Comparison of ENCODE assay signal across 10 cellular contexts in genomic region chr20:13777171-13777601, GRCh38. TPM values are rescaled to one million over a fixed set of nuclear protein-coding genes. Genes with fewer than 3 reads are reported as not detected.
DNase-seq lines count a peak whose midpoint lies in the region; ATAC-seq, FAIRE-seq and TF ChIP-seq lines count a peak whose summit lies in the region.
"Had no signal": no experiment of that assay in that cellular context is flagged by ENCODE, and none has a peak within 500 bp of the region (broad histone marks: within the 10 kb centered on the region; RNA-seq: fewer than 3 reads in every experiment).

No MANE protein-coding gene starts in this region.

- H3K4me2 ChIP-seq in HepG2 (ENCODE audit: low read depth, low read length) (no peak overlapping the region), neural progenitor cell (no peak overlapping the region)

- intact Hi-C loops in CD8-positive, alpha-beta T cell (cut with DNase I, micrococcal nuclease), result loop anchor here in 1 of 2 experiments (10.0 kb wide), 1 partner anchor 802 kb away; no protein-coding TSS in a partner anchor
- intact Hi-C loops in HepG2 (cut with micrococcal nuclease; ENCODE audit: unreplicated experiment), result no loop called here

- TF ChIP-seq EP300 in HepG2 (IDR thresholded peaks at IDR 0.05; ENCODE audit: low read depth in 2 of 2, low read length in 2 of 2), result no peak
- TF ChIP-seq EP300 in HepG2 (CRISPR knock-in tag; IDR thresholded peaks at IDR 0.05; ENCODE audit: borderline replicate concordance), result no peak

- peak overlapping the region; percentile 72 for H3K27ac Mint-ChIP-seq in CD8-positive, alpha-beta T cell
- peak overlapping the region; percentile 4; the same call in 1 of the 2 replicates for H3K27ac Mint-ChIP-seq in HFFc6
- H3K27ac Mint-ChIP-seq in activated T-helper 17 cell treated with anti-CD3 and anti-CD28 coated beads, Interleukin-2, amount 50 U/mL, for 72 hours, result peak overlapping the region; percentile 75
- H3K27ac Mint-ChIP-seq in neural progenitor cell, result no peak overlapping the region

- TF ChIP-seq CTCF in CD8-positive, alpha-beta T cell (IDR thresholded peaks at IDR 0.05), result no peak
- TF ChIP-seq CTCF in HFFc6 (IDR thresholded peaks at IDR 0.05) (no peak), HepG2 (CRISPR knock-in tag; IDR thresholded peaks at IDR 0.05) (no peak), neural progenitor cell (IDR thresholded peaks at IDR 0.05) (no peak)

- H3K27me3 ChIP-seq in CD8-positive, alpha-beta T cell (ENCODE audit: insufficient read depth, low read length), result no peaks in the 10 kb centered on the region
- H3K27me3 ChIP-seq in HepG2 (ENCODE audit: control insufficient read depth in 1 of 2, insufficient read depth in 2 of 2, low read length in 2 of 2) (no peaks in the 10 kb centered on the region), neural progenitor cell (no peaks in the 10 kb centered on the region)

- no peak for ATAC-seq in CD8-positive, alpha-beta T cell
- peak; percentile 97 for ATAC-seq in activated T-helper 17 cell treated with anti-CD3 and anti-CD28 coated beads, Interleukin-2, amount 50 U/mL, for 72 hours (replicated peaks)
- no peak for ATAC-seq in HepG2

- peaks cover 39% of the 10 kb centered on the region for H3K4me1 Mint-ChIP-seq in CD8-positive, alpha-beta T cell (ENCODE audit: low read depth)
- peaks cover 30% of the 10 kb centered on the region for H3K4me1 Mint-ChIP-seq in HFFc6 (ENCODE audit: low read depth)
- peaks cover 25% of the 10 kb centered on the region for H3K4me1 Mint-ChIP-seq in activated T-helper 17 cell treated with anti-CD3 and anti-CD28 coated beads, Interleukin-2, amount 50 U/mL, for 72 hours
- no peaks in the 10 kb centered on the region for H3K4me1 Mint-ChIP-seq in neural progenitor cell

- CTCF ChIA-PET in CD8-positive, alpha-beta T cell (lab: Charles Lee), result no interaction called here
- CTCF ChIA-PET in HepG2 (lab: Yijun Ruan, JAX; ENCODE audit: low intra/inter-chr PET ratio, low total read pairs), result no interaction called here

- in situ Hi-C loops in HepG2 (cut with HindIII; ENCODE audit: extremely low pct_ligation_motif_present, low pct_unique_long_range_greater_than_20kb), result no loop called here

- H3K4me3 Mint-ChIP-seq in CD8-positive, alpha-beta T cell, result no peak overlapping the region
- H3K4me3 Mint-ChIP-seq in HFFc6 (no peak overlapping the region), neural progenitor cell (no peak overlapping the region)
- peak overlapping the region; percentile 38 for H3K4me3 Mint-ChIP-seq in activated T-helper 17 cell treated with anti-CD3 and anti-CD28 coated beads, Interleukin-2, amount 50 U/mL, for 72 hours

- no peaks in the 10 kb centered on the region for H3F3A ChIP-seq in neural progenitor cell (ENCODE audit: low read depth)

- no peak for DNase-seq in CD8-positive, alpha-beta T cell
- DNase-seq in HFFc6, result no peak
- DNase-seq in HepG2 (ENCODE audit: low spot score), result no peak
- no peak for DNase-seq in stimulated activated CD8-positive, alpha-beta memory T cell treated with anti-CD3 and anti-CD28 coated beads, Interleukin-4, amount 100 ng/mL, for 48 hours
- no peak for DNase-seq in GM19240 (ENCODE audit: insufficient read length, low spot score)
- DNase-seq in neural progenitor cell (ENCODE audit: low spot score), result no peak
- no peak for DNase-seq in inferior parietal cortex (ENCODE audit: extremely low spot score)
- DNase-seq: hippocampal formation, NCI-H524 had no signal

- no peaks in the 10 kb centered on the region for H3K9me3 ChIP-seq in CD8-positive, alpha-beta T cell (ENCODE audit: low read length)
- H3K9me3 ChIP-seq in HepG2 (ENCODE audit: low read length) (no peaks in the 10 kb centered on the region), neural progenitor cell (ENCODE audit: low read depth) (no peaks in the 10 kb centered on the region)

- FAIRE-seq in HepG2 (lab: Jason Lieb, UNC), result no peak

- no peaks in the 10 kb centered on the region for H3K4me1 ChIP-seq in CD8-positive, alpha-beta T cell (ENCODE audit: insufficient read depth, low read length)
- H3K4me1 ChIP-seq in HepG2 (ENCODE audit: insufficient read depth, low read length) (peaks cover 24% of the 10 kb centered on the region), neural progenitor cell (no peaks in the 10 kb centered on the region)

- peaks cover 4% of the 10 kb centered on the region; the same call in 1 of the 2 replicates for H4K20me1 ChIP-seq in HepG2 (ENCODE audit: insufficient read depth, low read length)
- no peaks in the 10 kb centered on the region for H4K20me1 ChIP-seq in neural progenitor cell (ENCODE audit: low read depth)

- H3K27me3 Mint-ChIP-seq in CD8-positive, alpha-beta T cell (ENCODE audit: low read depth), result no peaks in the 10 kb centered on the region
- H3K27me3 Mint-ChIP-seq in HFFc6 (ENCODE audit: insufficient read depth) (no peaks in the 10 kb centered on the region), neural progenitor cell (ENCODE audit: insufficient read depth, low read depth) (no peaks in the 10 kb centered on the region)
- H3K27me3 Mint-ChIP-seq in activated T-helper 17 cell treated with anti-CD3 and anti-CD28 coated beads, Interleukin-2, amount 50 U/mL, for 72 hours, result no peaks in the 10 kb centered on the region

- H3K4me3 ChIP-seq in CD8-positive, alpha-beta T cell (ENCODE audit: low read depth, low read length), result no peak overlapping the region
- H3K4me3 ChIP-seq in HepG2 (replicated peaks in 1 of 3; ENCODE audit: insufficient read depth in 1 of 3, low read depth in 2 of 3, low read length in 3 of 3) (no peak overlapping the region), neural progenitor cell (no peak overlapping the region)

- no TSS peak for BruUV-seq in HepG2 (replicated peaks; lab: Mats Ljungman, UMichigan)

- no peak for TF ChIP-seq RAD21 in HepG2 (CRISPR knock-in tag; IDR thresholded peaks at IDR 0.05)

- 89% methylated on average over 4 of the region's 4 CpGs for WGBS in HepG2 (ENCODE audit: low lambda C conversion rate)

- H2AFZ ChIP-seq in HepG2 (ENCODE audit: low read length), result no peak overlapping the region
- H2AFZ ChIP-seq in neural progenitor cell (replicated peaks), result no peak overlapping the region

- TF ChIP-seq POLR2A in HepG2 (IDR thresholded peaks at IDR 0.05; ENCODE audit: insufficient read depth in 1 of 2, low read depth in 2 of 2, low read length in 2 of 2), result no peak

- no peaks in the 10 kb centered on the region for H3K9me3 Mint-ChIP-seq in CD8-positive, alpha-beta T cell
- H3K9me3 Mint-ChIP-seq in HFFc6 (no peaks in the 10 kb centered on the region), neural progenitor cell (no peaks in the 10 kb centered on the region)
- H3K9me3 Mint-ChIP-seq in activated T-helper 17 cell treated with anti-CD3 and anti-CD28 coated beads, Interleukin-2, amount 50 U/mL, for 72 hours, result no peaks in the 10 kb centered on the region

- H3K36me3 Mint-ChIP-seq in CD8-positive, alpha-beta T cell, result peaks cover 71% of the 10 kb centered on the region
- H3K36me3 Mint-ChIP-seq in HFFc6 (ENCODE audit: low read depth), result peaks cover 40% of the 10 kb centered on the region
- peaks cover 93% of the 10 kb centered on the region for H3K36me3 Mint-ChIP-seq in activated T-helper 17 cell treated with anti-CD3 and anti-CD28 coated beads, Interleukin-2, amount 50 U/mL, for 72 hours (ENCODE audit: low read depth)
- H3K36me3 Mint-ChIP-seq in neural progenitor cell, result peaks cover 24% of the 10 kb centered on the region

- H3K9ac ChIP-seq in HepG2 (ENCODE audit: insufficient read depth, low read depth, low read length) (no peak overlapping the region), neural progenitor cell (no peak overlapping the region)

- H3K36me3 ChIP-seq in CD8-positive, alpha-beta T cell (ENCODE audit: insufficient read depth, low read length), result peaks cover 23% of the 10 kb centered on the region
- H3K36me3 ChIP-seq in HepG2 (replicated peaks in 1 of 2; ENCODE audit: control insufficient read depth in 1 of 2, insufficient read depth in 2 of 2, low read length in 2 of 2) (peaks cover 21 to 80% of the 10 kb centered on the region in 2 experiments), neural progenitor cell (peaks cover 28% of the 10 kb centered on the region)

- H3K79me2 ChIP-seq in HepG2 (ENCODE audit: insufficient read depth, low read length) (peaks cover 22% of the 10 kb centered on the region), neural progenitor cell (ENCODE audit: low read depth) (peaks cover 41% of the 10 kb centered on the region)

- POLR2A ChIA-PET in CD8-positive, alpha-beta T cell (lab: Charles Lee), result no interaction called here
- POLR2A ChIA-PET in HepG2 (lab: Yijun Ruan, JAX), result interaction anchor here (0.8 to 1.2 kb wide), 2 partner anchors 11 to 15 kb away, joined by 3 to 6 read pairs; no protein-coding TSS in a partner anchor

- H3K27ac ChIP-seq in CD8-positive, alpha-beta T cell (ENCODE audit: low read depth, low read length), result no peak overlapping the region
- H3K27ac ChIP-seq in HepG2 (ENCODE audit: extremely low read length, insufficient read depth, low read length), result no peak overlapping the region
- H3K27ac ChIP-seq in neural progenitor cell, result no peak overlapping the region

RNA-seq across cellular contexts. Expression of gene ESF1, which starts 7.5 kb away (rescaled TPM):
- 1 to 10 TPM; 7.9 to 8.8 TPM for total RNA-seq in CD8-positive, alpha-beta T cell
- total RNA-seq in HFFc6 (2021; fragmentation: NEBNext Ultra II Directional; extraction: Animal tissue kit (Norgen Biotek cat#: 25700)), result 10 to 100 TPM; 12.6 to 14.8 (median 14.2) TPM
- total RNA-seq in activated T-helper 17 cell treated with anti-CD3 and anti-CD28 coated beads, Interleukin-2, amount 50 U/mL, for 72 hours, result 10 to 100 TPM; 13.9 to 21.7 TPM
- total RNA-seq in HepG2 (2016; rRNA removed; fragmentation: Illumina TruSeq; extraction: Trizol) (66.9 and 95.1 TPM in 2 replicates), neural progenitor cell (ENCODE audit: low replicate concordance) (14.8 and 29.1 TPM in 2 replicates)
- 7.5 and 9.0 TPM in 2 replicates for total RNA-seq in HepG2 (2016; cell fraction: cytosol; rRNA removed; fragmentation: Illumina TruSeq; extraction: Trizol; ENCODE audit: low read depth)
- 68.6 and 90.2 TPM in 2 replicates for total RNA-seq in HepG2 (2016; cell fraction: insoluble cytoplasmic fraction; rRNA removed; fragmentation: Illumina TruSeq; extraction: Trizol)
- total RNA-seq in HepG2 (2016; cell fraction: membrane; rRNA removed; fragmentation: Illumina TruSeq; extraction: Trizol), result 13.8 and 18.1 TPM in 2 replicates
- 67.2 and 79.2 TPM in 2 replicates for total RNA-seq in HepG2 (2016; cell fraction: nucleus; rRNA removed; fragmentation: Illumina TruSeq; extraction: Trizol)
- 5.7 and 7.3 TPM in 2 replicates for polyA plus RNA-seq in HepG2 (2011; rRNA removed)
- polyA plus RNA-seq in HepG2 (2011; cell fraction: cytosol; rRNA removed), result 1.7 and 2.7 TPM in 2 replicates
- polyA plus RNA-seq in HepG2 (2011; cell fraction: nucleus; rRNA removed), result 2.5 and 5.8 TPM in 2 replicates
- polyA plus RNA-seq in HepG2 (2012), result 34.6 and 44.9 TPM in 2 replicates
- 1.00 and 1.2 TPM in 2 replicates for polyA plus RNA-seq in HepG2 (2016; cell fraction: cytosol; fragmentation: Illumina TruSeq; extraction: Trizol; ENCODE audit: low read depth)
- polyA plus RNA-seq in HepG2 (2016; cell fraction: insoluble cytoplasmic fraction; fragmentation: Illumina TruSeq; extraction: Trizol; ENCODE audit: low read depth), result 69.7 and 73.1 TPM in 2 replicates
- polyA plus RNA-seq in HepG2 (2016; cell fraction: membrane; fragmentation: Illumina TruSeq; extraction: Trizol; ENCODE audit: low read depth), result 3.0 and 3.7 TPM in 2 replicates
- 61.2 and 66.0 TPM in 2 replicates for polyA plus RNA-seq in HepG2 (2016; cell fraction: nucleus; fragmentation: Illumina TruSeq; extraction: Trizol; ENCODE audit: insufficient read depth, low read depth)
- polyA minus RNA-seq in HepG2 (2011; rRNA and poly(A)+ RNA removed; ENCODE audit: low replicate concordance), result 0.32 and 0.37 TPM in 2 replicates
- polyA minus RNA-seq in HepG2 (2011; cell fraction: cytosol; rRNA and poly(A)+ RNA removed), result 10.5 and 11.4 TPM in 2 replicates
- 47.6 and 49.1 TPM in 2 replicates for polyA minus RNA-seq in HepG2 (2011; cell fraction: nucleus; rRNA and poly(A)+ RNA removed)

RNA-seq across cellular contexts. Expression of gene NDUFAF5, which starts 7.6 kb away (rescaled TPM):
- 10 to 100 TPM; 78.6 to 92.1 TPM for total RNA-seq in CD8-positive, alpha-beta T cell
- total RNA-seq in HFFc6 (2021; fragmentation: NEBNext Ultra II Directional; extraction: Animal tissue kit (Norgen Biotek cat#: 25700)), result 10 to 100 TPM; 15.3 to 21.9 (median 18.0) TPM
- total RNA-seq in activated T-helper 17 cell treated with anti-CD3 and anti-CD28 coated beads, Interleukin-2, amount 50 U/mL, for 72 hours, result 10 to 100 TPM; 19.7 to 31.2 TPM
- total RNA-seq in HepG2 (2016; rRNA removed; fragmentation: Illumina TruSeq; extraction: Trizol), result 66.7 and 86.0 TPM in 2 replicates
- total RNA-seq in HepG2 (2016; cell fraction: cytosol; rRNA removed; fragmentation: Illumina TruSeq; extraction: Trizol; ENCODE audit: low read depth), result 30.8 and 32.0 TPM in 2 replicates
- 74.9 and 86.0 TPM in 2 replicates for total RNA-seq in HepG2 (2016; cell fraction: insoluble cytoplasmic fraction; rRNA removed; fragmentation: Illumina TruSeq; extraction: Trizol)
- total RNA-seq in HepG2 (2016; cell fraction: membrane; rRNA removed; fragmentation: Illumina TruSeq; extraction: Trizol), result 50.4 and 54.3 TPM in 2 replicates
- total RNA-seq in HepG2 (2016; cell fraction: nucleus; rRNA removed; fragmentation: Illumina TruSeq; extraction: Trizol), result 91.1 and 92.0 TPM in 2 replicates
- 18.7 and 23.1 TPM in 2 replicates for polyA plus RNA-seq in HepG2 (2011; rRNA removed)
- 10.1 and 15.3 TPM in 2 replicates for polyA plus RNA-seq in HepG2 (2011; cell fraction: cytosol; rRNA removed)
- 20.9 and 31.1 TPM in 2 replicates for polyA plus RNA-seq in HepG2 (2011; cell fraction: nucleus; rRNA removed)
- 27.5 and 36.0 TPM in 2 replicates for polyA plus RNA-seq in HepG2 (2012)
- polyA plus RNA-seq in HepG2 (2016; cell fraction: cytosol; fragmentation: Illumina TruSeq; extraction: Trizol; ENCODE audit: low read depth), result 19.8 and 21.6 TPM in 2 replicates
- polyA plus RNA-seq in HepG2 (2016; cell fraction: insoluble cytoplasmic fraction; fragmentation: Illumina TruSeq; extraction: Trizol; ENCODE audit: low read depth), result 63.1 and 68.5 TPM in 2 replicates
- polyA plus RNA-seq in HepG2 (2016; cell fraction: membrane; fragmentation: Illumina TruSeq; extraction: Trizol; ENCODE audit: low read depth), result 22.7 and 26.9 TPM in 2 replicates
- polyA plus RNA-seq in HepG2 (2016; cell fraction: nucleus; fragmentation: Illumina TruSeq; extraction: Trizol; ENCODE audit: insufficient read depth, low read depth), result 87.8 and 109 TPM in 2 replicates
- polyA minus RNA-seq in HepG2 (2011; rRNA and poly(A)+ RNA removed; ENCODE audit: low replicate concordance), result 4.9 and 6.3 TPM in 2 replicates
- 8.4 and 9.1 TPM in 2 replicates for polyA minus RNA-seq in HepG2 (2011; cell fraction: cytosol; rRNA and poly(A)+ RNA removed)
- 107 and 108 TPM in 2 replicates for polyA minus RNA-seq in HepG2 (2011; cell fraction: nucleus; rRNA and poly(A)+ RNA removed)
- total RNA-seq in neural progenitor cell (ENCODE audit: low replicate concordance), result 16.9 and 29.3 TPM in 2 replicates
